Comparison of ENCODE assay signal across 13 cellular contexts in the genomic region with DNA sequence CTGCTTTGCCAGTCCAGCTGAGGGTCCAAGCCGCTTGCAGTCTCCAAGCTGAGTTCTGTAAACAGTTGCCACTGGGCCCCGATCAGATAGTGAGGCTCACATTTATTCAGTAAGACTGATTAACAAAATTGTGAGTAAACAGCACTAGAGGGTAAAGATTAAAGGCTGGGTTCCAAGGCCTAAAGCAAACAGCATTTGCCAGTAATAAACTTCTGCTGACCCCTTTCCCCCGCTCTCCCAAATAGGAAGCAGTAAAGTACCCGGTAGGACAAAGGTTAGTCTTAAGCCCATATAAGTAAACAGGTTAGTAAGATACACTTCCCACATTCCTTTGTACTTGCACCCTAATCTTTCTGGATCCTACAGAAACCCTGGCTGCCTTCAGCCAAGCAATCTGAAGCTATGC.
DNase-seq lines count a peak whose midpoint lies in the region; ATAC-seq and TF ChIP-seq lines count a peak whose summit lies in the region.
"Had no signal": no experiment of that assay in that cellular context is flagged by ENCODE, and none has a peak within 500 bp of the region (broad histone marks: within the 10 kb centered on the region; RNA-seq: fewer than 3 reads in every experiment).

No MANE protein-coding gene starts in this region.

- peak; percentile 14 for DNase-seq in LoVo (ENCODE audit: low spot score)
- peak; percentile 72 for DNase-seq in left lobe of liver (ENCODE audit: low spot score)
- DNase-seq in progenitor cell of endocrine pancreas (ENCODE audit: low spot score, unreplicated experiment): peak; percentile 11
- DNase-seq in NCI-H748 treated with DMSO at 0.1 percent for 48 hours (lab: John Stamatoyannopoulos, UW): no peak
- DNase-seq in stimulated activated CD4-positive, alpha-beta T cell treated with anti-CD3 and anti-CD28 coated beads, Interleukin-4, amount 100 ng/mL, for 24 hours: no peak
- DNase-seq: CD8-positive, alpha-beta memory T cell; DMS53; GF-D8; HCEC 1CT; HFFc6; IMR-90 had no signal

- H3K27me3 Mint-ChIP-seq in progenitor cell of endocrine pancreas: no peaks in the 10 kb centered on the region
- H3K27me3 Mint-ChIP-seq: CD8-positive, alpha-beta memory T cell had no signal

- H3K4me1 Mint-ChIP-seq in progenitor cell of endocrine pancreas (ENCODE audit: low read depth): peaks cover 23% of the 10 kb centered on the region
- H3K4me1 Mint-ChIP-seq: CD8-positive, alpha-beta memory T cell had no signal

- H3K27ac Mint-ChIP-seq in progenitor cell of endocrine pancreas: peak overlapping the region; percentile 85
- H3K27ac Mint-ChIP-seq: CD8-positive, alpha-beta memory T cell; HFFc6 had no signal

- no peak overlapping the region for H3K4me3 Mint-ChIP-seq in progenitor cell of endocrine pancreas (ENCODE audit: low read depth)
- H3K4me3 Mint-ChIP-seq: CD8-positive, alpha-beta memory T cell; HFFc6 had no signal

- ATAC-seq in left lobe of liver (peak; percentile 89), GM19452 (IDR thresholded peaks at IDR 0.05; ENCODE audit: unreplicated experiment) (no peak)
- ATAC-seq: A549 had no signal

- H3K36me3 Mint-ChIP-seq in progenitor cell of endocrine pancreas (ENCODE audit: insufficient read depth): peaks cover 8% of the 10 kb centered on the region
- H3K36me3 Mint-ChIP-seq: CD8-positive, alpha-beta memory T cell had no signal

- H3K9me3 Mint-ChIP-seq in progenitor cell of endocrine pancreas (ENCODE audit: low read depth): peaks cover 18% of the 10 kb centered on the region

- TF ChIP-seq CTCF in progenitor cell of endocrine pancreas (IDR thresholded peaks at IDR 0.05; ENCODE audit: unreplicated experiment): no peak

Comparison
In these comparisons a context has a peak if more than half of its experiments do, and no peak if none do; other contexts are left out.
1. DNase-seq: peak in LoVo (single experiment), left lobe of liver (single experiment) and progenitor cell of endocrine pancreas (single experiment); none in NCI-H748 treated with DMSO at 0.1 percent for 48 hours (single experiment) and stimulated activated CD4-positive, alpha-beta T cell treated with anti-CD3 and anti-CD28 coated beads, Interleukin-4, amount 100 ng/mL, for 24 hours (single experiment).